In genomic region chr2:74551942-74552913, GRCh38 we compare ENCODE assay signal across 11 cellular contexts. TPM values are rescaled to one million over a fixed set of nuclear protein-coding genes. Genes with fewer than 3 reads are reported as not detected.
DNase-seq lines count a peak whose midpoint lies in the region; ATAC-seq, FAIRE-seq and TF ChIP-seq lines count a peak whose summit lies in the region.
"Had no signal": no experiment of that assay in that cellular context is flagged by ENCODE, and none has a peak within 500 bp of the region (broad histone marks: within the 10 kb centered on the region; RNA-seq: fewer than 3 reads in every experiment).

No MANE protein-coding gene starts in this region.

- FAIRE-seq in GM18507 (lab: Jason Lieb, UNC) (peak; percentile 77), HTR-8/SVneo (lab: Jason Lieb, UNC) (no peak)

- BruUV-seq in Calu3 (replicated peaks; lab: Mats Ljungman, UMichigan) = no TSS peak

- H3K4me3 ChIP-seq in adipocyte (ENCODE audit: low read length) = peak overlapping the region; percentile 87

- H3K9me3 Mint-ChIP-seq in Calu3 (ENCODE audit: low read depth, unreplicated experiment) (no peaks in the 10 kb centered on the region), natural killer cell (no peaks in the 10 kb centered on the region)

- H3K4me1 ChIP-seq in adipocyte (ENCODE audit: control insufficient read depth, insufficient read depth, low read length) = peaks cover 34% of the 10 kb centered on the region

- H3K36me3 Mint-ChIP-seq in Calu3 (ENCODE audit: insufficient read depth, unreplicated experiment) = peaks cover 34% of the 10 kb centered on the region
- H3K36me3 Mint-ChIP-seq in natural killer cell = no peaks in the 10 kb centered on the region

- DNase-seq in Calu3 = no peak
- no peak for DNase-seq in GM18507 (ENCODE audit: extremely low spot score, insufficient read length, low read depth)
- no peak for DNase-seq in adipocyte (ENCODE audit: low read depth)
- DNase-seq in natural killer cell = no peak
- no peak for DNase-seq in HTR-8/SVneo (ENCODE audit: insufficient read length, low spot score)
- no peak for DNase-seq in NCI-H2171 (lab: John Stamatoyannopoulos, UW)
- DNase-seq: SHP77 treated with DMSO at 0.1 percent for 48 hours had no signal

- peak overlapping the region; percentile 87 for H3K9ac ChIP-seq in adipocyte (ENCODE audit: low read length)
- H3K9ac ChIP-seq: parathyroid adenoma had no signal

- H3K4me3 Mint-ChIP-seq in Calu3 (ENCODE audit: low read depth, unreplicated experiment) (no peak overlapping the region), natural killer cell (peak overlapping the region; percentile 61)

- ATAC-seq in natural killer cell = no peak
- no peak for ATAC-seq in HG02642 (IDR thresholded peaks at IDR 0.05; ENCODE audit: poor library complexity, unreplicated experiment)
- no peak for ATAC-seq in HG03196 (IDR thresholded peaks at IDR 0.05; ENCODE audit: unreplicated experiment)

- H3K4me1 Mint-ChIP-seq in Calu3 (ENCODE audit: low read depth, unreplicated experiment) (peaks cover 27% of the 10 kb centered on the region), natural killer cell (peaks cover 11 to 36% of the 10 kb centered on the region in 2 donors)

- H3K27me3 ChIP-seq in adipocyte (replicated peaks; ENCODE audit: control insufficient read depth, insufficient read depth, low read length) = no peaks in the 10 kb centered on the region

- H3K9me3 ChIP-seq in adipocyte (ENCODE audit: control insufficient read depth, low read length) = no peaks in the 10 kb centered on the region

- peak overlapping the region; percentile 1 for H3K27ac Mint-ChIP-seq in Calu3 (ENCODE audit: unreplicated experiment)
- peak overlapping the region; percentile 2 to 19 for H3K27ac Mint-ChIP-seq in natural killer cell

- H3K36me3 ChIP-seq in adipocyte (ENCODE audit: control insufficient read depth, insufficient read depth, low read length, severe bottlenecking) = peaks cover 5% of the 10 kb centered on the region

- H3K27me3 Mint-ChIP-seq in Calu3 (ENCODE audit: unreplicated experiment) = no peaks in the 10 kb centered on the region
- H3K27me3 Mint-ChIP-seq in natural killer cell (ENCODE audit: low read depth in 2 of 2) = peaks cover 35 to 41% of the 10 kb centered on the region in 2 donors

- no peak for TF ChIP-seq CTCF in Calu3 (IDR thresholded peaks at IDR 0.05; ENCODE audit: unreplicated experiment)
- TF ChIP-seq CTCF in natural killer cell (IDR thresholded peaks at IDR 0.05) = no peak

- CTCF ChIA-PET in Calu3 (lab: Charles Lee) = no interaction called here

- intact Hi-C loops in Calu3 (cut with micrococcal nuclease; ENCODE audit: unreplicated experiment) = no loop called here
- intact Hi-C loops in natural killer cell (cut with micrococcal nuclease) = no loop called here

RNA-seq across cellular contexts. Expression of gene LOXL3, which starts 1.5 kb away (rescaled TPM):
- total RNA-seq in Calu3 (2022) = 0.93 and 1.2 TPM in 2 replicates
- total RNA-seq in natural killer cell = 1 to 10 TPM in 1 of 3 donors, under 1 TPM in 2; 0.43 to 2.0 (median 0.93) TPM

RNA-seq across cellular contexts. Expression of gene DOK1, which starts 2.3 kb away (rescaled TPM):
- total RNA-seq in Calu3 (2022) (2.1 and 2.5 TPM in 2 replicates), natural killer cell (10 to 100 TPM; 17.4 to 24.9 (median 23.9) TPM)

RNA-seq across cellular contexts. Expression of gene HTRA2, which starts 22.5 kb away (rescaled TPM):
- 23.4 and 26.3 TPM in 2 replicates for total RNA-seq in Calu3 (2022)
- 10 to 100 TPM; 32.1 to 47.6 (median 45.2) TPM for total RNA-seq in natural killer cell

RNA-seq across cellular contexts. Expression of gene AUP1, which starts 22.7 kb away (rescaled TPM):
- 145 and 153 TPM in 2 replicates for total RNA-seq in Calu3 (2022)
- 100 to 1,000 TPM; 234 to 242 (median 237) TPM for total RNA-seq in natural killer cell

RNA-seq across cellular contexts. Expression of gene DQX1, which starts 26.2 kb away (rescaled TPM):
- 0.14 TPM in 1 of 2 replicates, not detected in the other for total RNA-seq in Calu3 (2022)
- total RNA-seq in natural killer cell = under 1 TPM in 2 of 3 donors, not detected in 1; 0.21 to 0.43 TPM
- total RNA-seq: glomerular endothelial cell had no signal
